ENCODE assay signal across 20 cellular contexts in the genomic region with DNA sequence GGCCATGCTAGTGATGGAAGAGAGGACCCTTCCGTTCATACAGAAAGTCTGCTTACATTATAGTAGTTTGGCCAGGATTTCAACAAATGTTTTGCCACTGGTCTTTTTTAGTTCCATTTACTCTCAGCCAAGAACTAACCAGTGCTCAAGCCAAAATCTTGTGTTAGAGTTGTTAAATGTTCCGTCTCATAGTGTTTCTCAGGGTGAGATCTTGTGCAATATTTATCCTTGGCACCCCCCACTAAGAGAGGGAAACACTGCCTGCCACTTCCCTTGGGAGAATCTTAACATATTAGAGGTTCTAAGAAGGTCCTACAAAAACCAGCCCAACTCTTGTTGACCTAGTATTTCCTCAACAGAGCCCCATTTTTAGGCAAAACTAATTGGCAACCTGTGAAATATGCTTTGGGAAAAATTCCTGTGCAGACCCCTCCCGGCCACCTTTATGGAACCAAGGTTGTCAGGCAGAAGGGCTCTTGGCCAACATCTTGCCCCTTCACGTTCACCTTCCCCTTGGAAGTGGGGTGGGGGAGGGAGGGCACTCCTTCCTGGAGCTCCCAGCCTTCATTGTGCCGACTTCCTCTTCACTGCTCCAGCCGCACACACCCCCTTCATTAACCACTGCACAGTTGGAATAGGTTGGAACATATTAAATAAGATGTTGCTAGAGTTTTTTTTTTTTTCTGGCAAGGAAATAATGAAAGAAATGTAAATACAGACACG.
DNase-seq lines count a peak whose midpoint lies in the region; ATAC-seq and TF ChIP-seq lines count a peak whose summit lies in the region.
"Had no signal": no experiment of that assay in that cellular context is flagged by ENCODE, and none has a peak within 500 bp of the region (broad histone marks: within the 10 kb centered on the region; RNA-seq: fewer than 3 reads in every experiment).

No MANE protein-coding gene starts in this region.

- DNase-seq in Right ventricle myocardium superior = no peak
- DNase-seq in right atrium auricular region (ENCODE audit: low spot score) = no peak
- peak; percentile 80 for DNase-seq in fibroblast of the aortic adventitia (ENCODE audit: low read depth)
- no peak for DNase-seq in stimulated activated CD4-positive, alpha-beta T cell treated with anti-CD3 and anti-CD28 coated beads, Interleukin-2, amount 100 ng/mL, for 24 hours
- no peak for DNase-seq in NK-92 treated with Interleukin-12 subunit alpha and Interleukin-12 subunit beta, amount 100 ng/mL, for 24 hours (lab: John Stamatoyannopoulos, UW)
- no peak for DNase-seq in GM20000 (ENCODE audit: low spot score)
- DNase-seq: activated CD8-positive, alpha-beta memory T cell treated with anti-CD3 and anti-CD28 coated beads, Interleukin-2, amount 10 ng/mL, durations not matched to agents 7 days and 5 days; activated gamma-delta T cell treated with Interleukin-2 at 50 U/mL for 16 hours; body of pancreas; DMS53; dorsolateral prefrontal cortex; NCI-H1694 treated with DMSO at 0.1 percent for 48 hours; NCI-H510A; small intestine had no signal

- H3K27me3 ChIP-seq in right atrium auricular region (no peaks in the 10 kb centered on the region), neutrophil (no peaks in the 10 kb centered on the region)
- H3K27me3 ChIP-seq: body of pancreas, dorsolateral prefrontal cortex, MG63, ovary, upper lobe of left lung had no signal

- intact Hi-C loops in Right ventricle myocardium superior (cut with DNase I) = no loop called here

- ATAC-seq in Right ventricle myocardium superior (ENCODE audit: poor library complexity) (peak; percentile 88), HG03159 (IDR thresholded peaks at IDR 0.05; ENCODE audit: unreplicated experiment) (no peak)
- ATAC-seq: activated CD8-positive, alpha-beta memory T cell treated with anti-CD3 and anti-CD28 coated beads, Interleukin-2, amount 10 ng/mL, durations not matched to agents 7 days and 5 days; body of pancreas; esophagus mucosa had no signal

- TF ChIP-seq CTCF in right atrium auricular region (IDR thresholded peaks at IDR 0.05) (no peak), fibroblast of the aortic adventitia (IDR thresholded peaks at IDR 0.05; ENCODE audit: insufficient read depth, low read length) (no peak), neutrophil (IDR thresholded peaks at IDR 0.05) (no peak), GM20000 (IDR thresholded peaks at IDR 0.05; ENCODE audit: extremely low read depth, missing control alignments) (no peak)

- no peaks in the 10 kb centered on the region for H3K9me3 ChIP-seq in right atrium auricular region
- H3K9me3 ChIP-seq in neutrophil = peaks cover 15% of the 10 kb centered on the region
- H3K9me3 ChIP-seq: body of pancreas, MG63, ovary, upper lobe of left lung had no signal

- no peak overlapping the region for H3K27ac ChIP-seq in right atrium auricular region
- H3K27ac ChIP-seq in neutrophil = peak overlapping the region; percentile 4
- H3K27ac ChIP-seq: body of pancreas, ovary had no signal

- H3K36me3 ChIP-seq in right atrium auricular region = peaks cover 5% of the 10 kb centered on the region
- peaks cover 100% of the 10 kb centered on the region for H3K36me3 ChIP-seq in neutrophil
- H3K36me3 ChIP-seq: MG63, ovary had no signal

- H3K4me1 ChIP-seq in right atrium auricular region = peaks cover 0 to 9% of the 10 kb centered on the region in 2 donors
- no peaks in the 10 kb centered on the region for H3K4me1 ChIP-seq in neutrophil (ENCODE audit: control insufficient read depth in 1 of 2, insufficient read depth in 1 of 2, low read depth in 1 of 2, low read length in 1 of 2)
- H3K4me1 ChIP-seq: body of pancreas had no signal

- H3K4me3 ChIP-seq in right atrium auricular region = no peak overlapping the region
- no peak overlapping the region for H3K4me3 ChIP-seq in fibroblast of the aortic adventitia (ENCODE audit: low read depth, low read length)
- H3K4me3 ChIP-seq in neutrophil (ENCODE audit: low read depth in 1 of 2, low read length in 1 of 2) = no peak overlapping the region
- H3K4me3 ChIP-seq: body of pancreas, dorsolateral prefrontal cortex, MG63, ovary, upper lobe of left lung had no signal
